8 cellular contexts compared by ENCODE assay signal in the genomic region with DNA sequence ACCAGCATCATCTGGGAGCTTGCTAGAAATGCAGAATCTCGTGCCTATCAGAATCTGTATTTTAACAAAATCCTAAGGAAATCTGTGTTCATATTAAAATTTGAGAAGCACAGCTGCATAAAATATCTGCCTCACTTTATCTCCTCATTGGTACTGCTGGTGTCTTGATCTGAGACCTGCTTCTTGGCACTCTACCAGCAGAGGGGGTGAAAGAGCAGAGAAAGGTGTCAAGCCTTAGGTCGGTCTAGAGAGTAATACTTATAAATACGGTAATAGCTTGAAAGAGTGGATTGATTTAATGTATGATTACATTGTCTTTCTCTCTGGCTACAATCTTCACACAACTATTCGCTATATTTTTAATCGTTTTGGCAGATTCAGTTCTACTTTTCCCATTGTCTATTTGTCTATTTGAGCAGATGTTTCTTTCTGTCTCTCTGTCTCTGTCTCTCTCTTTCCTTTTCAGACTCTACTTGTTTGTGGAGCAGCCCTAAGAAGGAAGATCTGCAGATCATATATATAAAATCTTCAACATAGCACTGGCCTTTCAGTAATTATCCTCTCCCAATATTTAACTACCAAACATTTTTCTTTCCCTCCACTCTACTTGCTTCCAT. TPM values are rescaled to one million over a fixed set of nuclear protein-coding genes. Genes with fewer than 3 reads are reported as not detected.
A peak's percentile ranks its signal among the peaks of the same experiment; 100 is the strongest.
DNase-seq lines count a peak whose midpoint lies in the region; ATAC-seq and TF ChIP-seq lines count a peak whose summit lies in the region.

No MANE protein-coding gene starts in this region.

- peaks cover 0 to 3% (median 0%) of the 10 kb centered on the region in 4 donors for H3K27me3 ChIP-seq in liver (ENCODE audit: control insufficient read depth in 4 of 4, insufficient read depth in 4 of 4, low read length in 3 of 4)

- 3% methylated on average over 5 of the region's 5 CpGs for WGBS in liver

- in situ Hi-C loops in astrocyte of the spinal cord (cut with HindIII; ENCODE audit: low sequenced_read_pairs), result no loop called here

- no peak overlapping the region for H3K27ac ChIP-seq in 22Rv1
- H3K27ac ChIP-seq in liver (ENCODE audit: low read depth in 1 of 2, low read length in 2 of 2), result no peak overlapping the region

- TF ChIP-seq RAD21 in liver (IDR thresholded peaks at IDR 0.05), result peak; percentile 67 to 72

- peak; percentile 57 for TF ChIP-seq CTCF in 22Rv1 (IDR thresholded peaks at IDR 0.05)
- peak; percentile 66 for TF ChIP-seq CTCF in astrocyte of the spinal cord (IDR thresholded peaks at IDR 0.05; ENCODE audit: low read depth, low read length)
- peak; percentile 37 for TF ChIP-seq CTCF in liver (IDR thresholded peaks at IDR 0.05; ENCODE audit: low read depth, low read length, missing input control)

- no peaks in the 10 kb centered on the region for H3K4me1 ChIP-seq in liver (ENCODE audit: control insufficient read depth in 4 of 4, insufficient read depth in 4 of 4, low read length in 3 of 4)

- DNase-seq in NCI-H1436 treated with DMSO at 0.1 percent for 48 hours (lab: John Stamatoyannopoulos, UW) (peak; percentile 10), T-helper 22 cell (ENCODE audit: low read depth) (peak; percentile 2), astrocyte of the spinal cord (ENCODE audit: low read depth, low spot score) (peak; percentile 49)
- peak; percentile 26 for DNase-seq in stimulated activated CD8-positive, alpha-beta memory T cell treated with anti-CD3 and anti-CD28 coated beads, Interleukin-4, amount 100 ng/mL, for 24 hours (ENCODE audit: low read depth)

- H3K4me3 ChIP-seq in astrocyte of the spinal cord (ENCODE audit: low read depth, low read length) (no peak overlapping the region), liver (ENCODE audit: low read depth in 1 of 3, low read length in 3 of 3) (no peak overlapping the region)

- no peaks in the 10 kb centered on the region for H3K36me3 ChIP-seq in liver (ENCODE audit: control insufficient read depth in 4 of 4, insufficient read depth in 3 of 4, low read depth in 1 of 4, low read length in 3 of 4)

- H3K9ac ChIP-seq in liver (ENCODE audit: low read depth in 1 of 2, low read length in 2 of 2), result no peak overlapping the region

- peak; percentile 97 for ATAC-seq in GM18499 (IDR thresholded peaks at IDR 0.05; ENCODE audit: insufficient read depth, unreplicated experiment)
- peak; percentile 100 for ATAC-seq in HG02870 (IDR thresholded peaks at IDR 0.05; ENCODE audit: unreplicated experiment)

- no peaks in the 10 kb centered on the region for H3K9me3 ChIP-seq in liver (ENCODE audit: control insufficient read depth in 4 of 4, low read length in 3 of 4)

TF ChIP-seq in liver, 16 proteins besides CTCF, POLR2A, EP300 and RAD21:
- TF ChIP-seq GABPA (IDR thresholded peaks at IDR 0.05 in 1 of 2, conservative IDR thresholded peaks at IDR 0.05 in 1 of 2) (no peak), YY1 (IDR thresholded peaks at IDR 0.05) (no peak), HNF4G (IDR thresholded peaks at IDR 0.05) (no peak), MAX (IDR thresholded peaks at IDR 0.05) (no peak), FOXA2 (IDR thresholded peaks at IDR 0.05) (no peak)
- TF ChIP-seq, protein P1, sequence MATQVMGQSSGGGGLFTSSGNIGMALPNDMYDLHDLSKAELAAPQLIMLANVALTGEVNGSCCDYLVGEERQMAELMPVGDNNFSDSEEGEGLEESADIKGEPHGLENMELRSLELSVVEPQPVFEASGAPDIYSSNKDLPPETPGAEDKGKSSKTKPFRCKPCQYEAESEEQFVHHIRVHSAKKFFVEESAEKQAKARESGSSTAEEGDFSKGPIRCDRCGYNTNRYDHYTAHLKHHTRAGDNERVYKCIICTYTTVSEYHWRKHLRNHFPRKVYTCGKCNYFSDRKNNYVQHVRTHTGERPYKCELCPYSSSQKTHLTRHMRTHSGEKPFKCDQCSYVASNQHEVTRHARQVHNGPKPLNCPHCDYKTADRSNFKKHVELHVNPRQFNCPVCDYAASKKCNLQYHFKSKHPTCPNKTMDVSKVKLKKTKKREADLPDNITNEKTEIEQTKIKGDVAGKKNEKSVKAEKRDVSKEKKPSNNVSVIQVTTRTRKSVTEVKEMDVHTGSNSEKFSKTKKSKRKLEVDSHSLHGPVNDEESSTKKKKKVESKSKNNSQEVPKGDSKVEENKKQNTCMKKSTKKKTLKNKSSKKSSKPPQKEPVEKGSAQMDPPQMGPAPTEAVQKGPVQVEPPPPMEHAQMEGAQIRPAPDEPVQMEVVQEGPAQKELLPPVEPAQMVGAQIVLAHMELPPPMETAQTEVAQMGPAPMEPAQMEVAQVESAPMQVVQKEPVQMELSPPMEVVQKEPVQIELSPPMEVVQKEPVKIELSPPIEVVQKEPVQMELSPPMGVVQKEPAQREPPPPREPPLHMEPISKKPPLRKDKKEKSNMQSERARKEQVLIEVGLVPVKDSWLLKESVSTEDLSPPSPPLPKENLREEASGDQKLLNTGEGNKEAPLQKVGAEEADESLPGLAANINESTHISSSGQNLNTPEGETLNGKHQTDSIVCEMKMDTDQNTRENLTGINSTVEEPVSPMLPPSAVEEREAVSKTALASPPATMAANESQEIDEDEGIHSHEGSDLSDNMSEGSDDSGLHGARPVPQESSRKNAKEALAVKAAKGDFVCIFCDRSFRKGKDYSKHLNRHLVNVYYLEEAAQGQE (IDR thresholded peaks at IDR 0.05), result no peak
- TF ChIP-seq, protein P2, sequence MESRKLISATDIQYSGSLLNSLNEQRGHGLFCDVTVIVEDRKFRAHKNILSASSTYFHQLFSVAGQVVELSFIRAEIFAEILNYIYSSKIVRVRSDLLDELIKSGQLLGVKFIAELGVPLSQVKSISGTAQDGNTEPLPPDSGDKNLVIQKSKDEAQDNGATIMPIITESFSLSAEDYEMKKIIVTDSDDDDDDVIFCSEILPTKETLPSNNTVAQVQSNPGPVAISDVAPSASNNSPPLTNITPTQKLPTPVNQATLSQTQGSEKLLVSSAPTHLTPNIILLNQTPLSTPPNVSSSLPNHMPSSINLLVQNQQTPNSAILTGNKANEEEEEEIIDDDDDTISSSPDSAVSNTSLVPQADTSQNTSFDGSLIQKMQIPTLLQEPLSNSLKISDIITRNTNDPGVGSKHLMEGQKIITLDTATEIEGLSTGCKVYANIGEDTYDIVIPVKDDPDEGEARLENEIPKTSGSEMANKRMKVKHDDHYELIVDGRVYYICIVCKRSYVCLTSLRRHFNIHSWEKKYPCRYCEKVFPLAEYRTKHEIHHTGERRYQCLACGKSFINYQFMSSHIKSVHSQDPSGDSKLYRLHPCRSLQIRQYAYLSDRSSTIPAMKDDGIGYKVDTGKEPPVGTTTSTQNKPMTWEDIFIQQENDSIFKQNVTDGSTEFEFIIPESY (IDR thresholded peaks at IDR 0.05), result no peak

RNA-seq across cellular contexts. Expression of gene GCG, which starts 1.7 kb away (rescaled TPM):
- not detected for total RNA-seq in liver
- not detected for polyA plus RNA-seq in liver
